Comparison of ENCODE assay signal across 8 cellular contexts in the genomic region with DNA sequence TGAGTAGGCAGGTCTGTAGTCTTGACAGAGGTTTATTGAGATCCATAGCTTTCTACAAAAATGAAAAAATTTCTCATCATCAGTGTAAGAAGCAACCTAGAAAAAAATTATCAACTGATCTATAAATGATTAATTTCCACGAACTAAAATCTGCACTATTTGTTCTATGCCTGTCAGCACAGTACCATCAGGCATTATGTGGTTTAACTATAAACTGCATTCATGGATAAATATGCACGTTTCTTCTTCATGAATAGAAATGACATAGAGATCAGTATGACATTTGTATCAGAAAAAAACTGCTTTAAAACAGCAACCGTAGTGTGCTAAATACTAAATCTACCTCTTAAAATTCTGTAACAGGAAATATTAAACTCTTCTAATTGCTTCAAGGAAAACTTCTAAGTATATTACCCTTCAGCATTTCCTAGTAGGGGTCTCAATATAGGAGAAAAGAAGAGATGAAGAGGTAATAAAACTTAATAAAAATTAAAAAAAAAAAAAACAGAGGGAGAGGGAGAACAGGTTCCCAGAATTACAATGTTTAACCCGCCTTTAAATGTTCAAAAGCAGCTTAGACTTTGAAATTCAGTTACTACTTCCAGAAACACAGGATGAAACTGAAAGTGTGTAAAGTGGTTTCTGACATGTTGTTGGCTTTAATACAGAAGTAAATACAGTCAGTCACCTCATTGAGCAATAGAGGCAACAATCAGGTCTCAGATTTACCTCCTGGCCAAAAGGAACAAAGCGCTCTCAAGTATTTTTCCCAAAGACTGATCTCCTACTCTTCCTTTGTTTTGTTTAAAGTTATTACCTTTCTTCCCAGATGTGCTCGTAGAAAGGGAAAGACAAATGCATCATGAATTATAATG.
A peak's percentile ranks its signal among the peaks of the same experiment; 100 is the strongest.
DNase-seq lines count a peak whose midpoint lies in the region; ATAC-seq and TF ChIP-seq lines count a peak whose summit lies in the region.

No MANE protein-coding gene starts in this region.

- H3K27me3 ChIP-seq in vagina (no peaks in the 10 kb centered on the region), spleen (replicated peaks in 1 of 7) (no peaks in the 10 kb centered on the region)

- H3K27ac ChIP-seq in vagina (no peak overlapping the region), spleen (no peak overlapping the region)

- TF ChIP-seq CTCF in vagina (IDR thresholded peaks at IDR 0.05) (no peak), spleen (IDR thresholded peaks at IDR 0.05 in 8 of 11, conservative IDR thresholded peaks at IDR 0.05 in 3 of 11) (no peak)

- no peaks in the 10 kb centered on the region for H3K9me3 ChIP-seq in vagina
- peaks cover 0 to 15% (median 6%) of the 10 kb centered on the region in 8 donors for H3K9me3 ChIP-seq in spleen

- TF ChIP-seq POLR2A in vagina (IDR thresholded peaks at IDR 0.05), result no peak
- TF ChIP-seq POLR2A in spleen (IDR thresholded peaks at IDR 0.05), result no peak

- DNase-seq in OCI-M1 (lab: John Stamatoyannopoulos, UW) (peak; percentile 48), medulla oblongata (ENCODE audit: extremely low spot score) (peak; percentile 22), vagina (ENCODE audit: extremely low spot score in 2 of 2) (no peak), AML-193 (lab: John Stamatoyannopoulos, UW) (no peak), spleen (no peak)
- DNase-seq in stimulated activated CD4-positive, alpha-beta T cell treated with anti-CD3 and anti-CD28 coated beads, Interleukin-12 subunit alpha, Interleukin-12 subunit beta, amount 100 ng/mL, for 4 hours, result no peak

- H3K4me1 ChIP-seq in vagina (no peaks in the 10 kb centered on the region), spleen (peaks cover 0 to 13% (median 2%) of the 10 kb centered on the region in 6 donors)

- H3K4me3 ChIP-seq in vagina (no peak overlapping the region), spleen (no peak overlapping the region)

- WGBS in spleen, 5 donors, result 62 to 77% (median 71%) methylated on average over 6 of the region's 6 CpGs

- intact Hi-C loops in vagina (cut with DNase I), result no loop called here
- intact Hi-C loops in spleen (cut with DNase I; ENCODE audit: low total_unique reads), result no loop called here

- no peaks in the 10 kb centered on the region for H3K36me3 ChIP-seq in vagina
- H3K36me3 ChIP-seq in spleen, result no peaks in the 10 kb centered on the region

- peak; percentile 80 for ATAC-seq in GM19043 (IDR thresholded peaks at IDR 0.05; ENCODE audit: low read depth, unreplicated experiment)
- ATAC-seq in HG02943 (IDR thresholded peaks at IDR 0.05; ENCODE audit: low read depth, unreplicated experiment), result peak; percentile 78

Comparison
In these comparisons a context has a peak if more than half of its experiments do, and no peak if none do; other contexts are left out.
1. DNase-seq: peak in OCI-M1 (single experiment) and medulla oblongata (single experiment); none in vagina (0 of 2), AML-193 (0 of 2), spleen (single experiment) and stimulated activated CD4-positive, alpha-beta T cell treated with anti-CD3 and anti-CD28 coated beads, Interleukin-12 subunit alpha, Interleukin-12 subunit beta, amount 100 ng/mL, for 4 hours (single experiment).